9 cellular contexts compared by ENCODE assay signal in genomic region chr18:79524181-79525078, GRCh38.
DNase-seq lines count a peak whose midpoint lies in the region; ATAC-seq and TF ChIP-seq lines count a peak whose summit lies in the region.
"Had no signal": no experiment of that assay in that cellular context is flagged by ENCODE, and none has a peak within 500 bp of the region (broad histone marks: within the 10 kb centered on the region; RNA-seq: fewer than 3 reads in every experiment).

No MANE protein-coding gene starts in this region.

- H3K9me2 ChIP-seq in GM23338 (ENCODE audit: insufficient read depth) = no peaks in the 10 kb centered on the region

- TF ChIP-seq CTCF in omental fat pad (IDR thresholded peaks at IDR 0.05) = no peak
- no peak for TF ChIP-seq CTCF in GM23338 (conservative IDR thresholded peaks at IDR 0.05; ENCODE audit: low read depth in 2 of 2)

- H3K4me3 ChIP-seq in skin epidermis (peak overlapping the region in 1 of 7 experiments; percentile 14), GM23338 (no peak overlapping the region)

- no peaks in the 10 kb centered on the region for H3K27me3 ChIP-seq in GM23338 (ENCODE audit: insufficient read depth)

- ATAC-seq in HG03520 (IDR thresholded peaks at IDR 0.05; ENCODE audit: unreplicated experiment) (peak; percentile 33), omental fat pad (ENCODE audit: low FRiP score) (no peak), GM23338 (no peak; the same call in 2 of the 3 replicates)

- no peak overlapping the region for H2AFZ ChIP-seq in GM23338

- no peaks in the 10 kb centered on the region for H3K36me3 ChIP-seq in GM23338 (ENCODE audit: insufficient read depth)

- no peak overlapping the region for H3K27ac Mint-ChIP-seq in GM23338

- no peaks in the 10 kb centered on the region for H3K4me1 ChIP-seq in GM23338 (ENCODE audit: insufficient read depth)

- no peak overlapping the region for H3K4me2 ChIP-seq in GM23338

- peaks cover 14% of the 10 kb centered on the region for H3K27me3 Mint-ChIP-seq in GM23338 (ENCODE audit: insufficient read depth, low read depth, poor library complexity)

- DNase-seq in NOMO-1 (lab: John Stamatoyannopoulos, UW; ENCODE audit: unreplicated experiment in 2 of 2) (peak; percentile 46), NOMO-1 treated with dmso at 0.1 percent for 144 hours (lab: John Stamatoyannopoulos, UW; ENCODE audit: unreplicated experiment) (no peak), omental fat pad (ENCODE audit: low spot score) (no peak), GM23338 (ENCODE audit: low spot score) (no peak)
- peak; percentile 67 for DNase-seq in activated T-cell treated with anti-CD3 and anti-CD28 coated beads, Interleukin-2, amount 50 U/mL, for 1 hour
- DNase-seq in effector CD8-positive, alpha-beta T cell (lab: John Stamatoyannopoulos, UW) = no peak

- H3F3A ChIP-seq in GM23338 (replicated peaks; ENCODE audit: low read depth) = no peaks in the 10 kb centered on the region

- H3K4me1 Mint-ChIP-seq in GM23338 = peaks cover 10% of the 10 kb centered on the region

- H3K79me2 ChIP-seq in GM23338 (replicated peaks; ENCODE audit: insufficient read depth) = no peaks in the 10 kb centered on the region

- H4K20me1 ChIP-seq in GM23338 (replicated peaks; ENCODE audit: insufficient read depth) = no peaks in the 10 kb centered on the region

- H3K36me3 Mint-ChIP-seq in GM23338 (ENCODE audit: low read depth) = no peaks in the 10 kb centered on the region

- H3K4me3 Mint-ChIP-seq in GM23338 = no peak overlapping the region

- H3K27ac ChIP-seq in skin epidermis = peak overlapping the region in 13 of 21 experiments; percentile 5 to 84 (median 62)
- no peak overlapping the region for H3K27ac ChIP-seq in GM23338 (ENCODE audit: low read depth)
- H3K27ac ChIP-seq: 22Rv1 had no signal

- H3K9me3 Mint-ChIP-seq in GM23338 = no peaks in the 10 kb centered on the region

TF ChIP-seq in GM23338, 12 proteins besides CTCF, POLR2A, EP300 and RAD21:
- no peak for TF ChIP-seq JUNB (IDR thresholded peaks at IDR 0.05; ENCODE audit: unreplicated experiment)
- no peak for TF ChIP-seq EZH2 (IDR thresholded peaks at IDR 0.05; ENCODE audit: low read depth, unreplicated experiment)
- no peak for TF ChIP-seq ZNF114 (CRISPR knock-in tag; IDR thresholded peaks at IDR 0.05)
- TF ChIP-seq POLR2AphosphoS5 (IDR thresholded peaks at IDR 0.05; ENCODE audit: low read depth) = no peak
- TF ChIP-seq ZNF331 (CRISPR knock-in tag; IDR thresholded peaks at IDR 0.05; ENCODE audit: low read depth) = no peak
- TF ChIP-seq, protein P1, sequence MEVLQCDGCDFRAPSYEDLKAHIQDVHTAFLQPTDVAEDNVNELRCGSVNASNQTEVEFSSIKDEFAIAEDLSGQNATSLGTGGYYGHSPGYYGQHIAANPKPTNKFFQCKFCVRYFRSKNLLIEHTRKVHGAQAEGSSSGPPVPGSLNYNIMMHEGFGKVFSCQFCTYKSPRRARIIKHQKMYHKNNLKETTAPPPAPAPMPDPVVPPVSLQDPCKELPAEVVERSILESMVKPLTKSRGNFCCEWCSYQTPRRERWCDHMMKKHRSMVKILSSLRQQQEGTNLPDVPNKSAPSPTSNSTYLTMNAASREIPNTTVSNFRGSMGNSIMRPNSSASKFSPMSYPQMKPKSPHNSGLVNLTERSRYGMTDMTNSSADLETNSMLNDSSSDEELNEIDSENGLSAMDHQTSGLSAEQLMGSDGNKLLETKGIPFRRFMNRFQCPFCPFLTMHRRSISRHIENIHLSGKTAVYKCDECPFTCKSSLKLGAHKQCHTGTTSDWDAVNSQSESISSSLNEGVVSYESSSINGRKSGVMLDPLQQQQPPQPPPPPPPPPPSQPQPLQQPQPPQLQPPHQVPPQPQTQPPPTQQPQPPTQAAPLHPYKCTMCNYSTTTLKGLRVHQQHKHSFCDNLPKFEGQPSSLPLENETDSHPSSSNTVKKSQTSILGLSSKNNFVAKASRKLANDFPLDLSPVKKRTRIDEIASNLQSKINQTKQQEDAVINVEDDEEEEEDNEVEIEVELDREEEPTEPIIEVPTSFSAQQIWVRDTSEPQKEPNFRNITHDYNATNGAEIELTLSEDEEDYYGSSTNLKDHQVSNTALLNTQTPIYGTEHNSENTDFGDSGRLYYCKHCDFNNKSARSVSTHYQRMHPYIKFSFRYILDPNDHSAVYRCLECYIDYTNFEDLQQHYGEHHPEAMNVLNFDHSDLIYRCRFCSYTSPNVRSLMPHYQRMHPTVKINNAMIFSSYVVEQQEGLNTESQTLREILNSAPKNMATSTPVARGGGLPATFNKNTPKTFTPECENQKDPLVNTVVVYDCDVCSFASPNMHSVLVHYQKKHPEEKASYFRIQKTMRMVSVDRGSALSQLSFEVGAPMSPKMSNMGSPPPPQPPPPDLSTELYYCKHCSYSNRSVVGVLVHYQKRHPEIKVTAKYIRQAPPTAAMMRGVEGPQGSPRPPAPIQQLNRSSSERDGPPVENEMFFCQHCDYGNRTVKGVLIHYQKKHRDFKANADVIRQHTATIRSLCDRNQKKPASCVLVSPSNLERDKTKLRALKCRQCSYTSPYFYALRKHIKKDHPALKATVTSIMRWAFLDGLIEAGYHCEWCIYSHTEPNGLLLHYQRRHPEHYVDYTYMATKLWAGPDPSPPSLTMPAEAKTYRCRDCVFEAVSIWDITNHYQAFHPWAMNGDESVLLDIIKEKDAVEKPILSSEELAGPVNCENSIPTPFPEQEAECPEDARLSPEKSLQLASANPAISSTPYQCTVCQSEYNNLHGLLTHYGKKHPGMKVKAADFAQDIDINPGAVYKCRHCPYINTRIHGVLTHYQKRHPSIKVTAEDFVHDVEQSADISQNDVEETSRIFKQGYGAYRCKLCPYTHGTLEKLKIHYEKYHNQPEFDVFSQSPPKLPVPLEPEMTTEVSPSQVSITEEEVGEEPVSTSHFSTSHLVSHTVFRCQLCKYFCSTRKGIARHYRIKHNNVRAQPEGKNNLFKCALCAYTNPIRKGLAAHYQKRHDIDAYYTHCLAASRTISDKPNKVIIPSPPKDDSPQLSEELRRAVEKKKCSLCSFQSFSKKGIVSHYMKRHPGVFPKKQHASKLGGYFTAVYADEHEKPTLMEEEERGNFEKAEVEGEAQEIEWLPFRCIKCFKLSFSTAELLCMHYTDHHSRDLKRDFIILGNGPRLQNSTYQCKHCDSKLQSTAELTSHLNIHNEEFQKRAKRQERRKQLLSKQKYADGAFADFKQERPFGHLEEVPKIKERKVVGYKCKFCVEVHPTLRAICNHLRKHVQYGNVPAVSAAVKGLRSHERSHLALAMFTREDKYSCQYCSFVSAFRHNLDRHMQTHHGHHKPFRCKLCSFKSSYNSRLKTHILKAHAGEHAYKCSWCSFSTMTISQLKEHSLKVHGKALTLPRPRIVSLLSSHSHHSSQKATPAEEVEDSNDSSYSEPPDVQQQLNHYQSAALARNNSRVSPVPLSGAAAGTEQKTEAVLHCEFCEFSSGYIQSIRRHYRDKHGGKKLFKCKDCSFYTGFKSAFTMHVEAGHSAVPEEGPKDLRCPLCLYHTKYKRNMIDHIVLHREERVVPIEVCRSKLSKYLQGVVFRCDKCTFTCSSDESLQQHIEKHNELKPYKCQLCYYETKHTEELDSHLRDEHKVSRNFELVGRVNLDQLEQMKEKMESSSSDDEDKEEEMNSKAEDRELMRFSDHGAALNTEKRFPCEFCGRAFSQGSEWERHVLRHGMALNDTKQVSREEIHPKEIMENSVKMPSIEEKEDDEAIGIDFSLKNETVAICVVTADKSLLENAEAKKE (CRISPR knock-in tag; IDR thresholded peaks at IDR 0.05) = no peak
- no peak for TF ChIP-seq STAT1 (IDR thresholded peaks at IDR 0.05; ENCODE audit: unreplicated experiment)
- TF ChIP-seq EZH2phosphoT487 (IDR thresholded peaks at IDR 0.05; ENCODE audit: unreplicated experiment) = no peak
- TF ChIP-seq NANOG (IDR thresholded peaks at IDR 0.05; ENCODE audit: borderline replicate concordance) = no peak
- no peak for TF ChIP-seq CREB1 (CRISPR knock-in tag; IDR thresholded peaks at IDR 0.05; ENCODE audit: low read depth)
- TF ChIP-seq ETS1 (IDR thresholded peaks at IDR 0.05) = no peak
- TF ChIP-seq, protein P2, sequence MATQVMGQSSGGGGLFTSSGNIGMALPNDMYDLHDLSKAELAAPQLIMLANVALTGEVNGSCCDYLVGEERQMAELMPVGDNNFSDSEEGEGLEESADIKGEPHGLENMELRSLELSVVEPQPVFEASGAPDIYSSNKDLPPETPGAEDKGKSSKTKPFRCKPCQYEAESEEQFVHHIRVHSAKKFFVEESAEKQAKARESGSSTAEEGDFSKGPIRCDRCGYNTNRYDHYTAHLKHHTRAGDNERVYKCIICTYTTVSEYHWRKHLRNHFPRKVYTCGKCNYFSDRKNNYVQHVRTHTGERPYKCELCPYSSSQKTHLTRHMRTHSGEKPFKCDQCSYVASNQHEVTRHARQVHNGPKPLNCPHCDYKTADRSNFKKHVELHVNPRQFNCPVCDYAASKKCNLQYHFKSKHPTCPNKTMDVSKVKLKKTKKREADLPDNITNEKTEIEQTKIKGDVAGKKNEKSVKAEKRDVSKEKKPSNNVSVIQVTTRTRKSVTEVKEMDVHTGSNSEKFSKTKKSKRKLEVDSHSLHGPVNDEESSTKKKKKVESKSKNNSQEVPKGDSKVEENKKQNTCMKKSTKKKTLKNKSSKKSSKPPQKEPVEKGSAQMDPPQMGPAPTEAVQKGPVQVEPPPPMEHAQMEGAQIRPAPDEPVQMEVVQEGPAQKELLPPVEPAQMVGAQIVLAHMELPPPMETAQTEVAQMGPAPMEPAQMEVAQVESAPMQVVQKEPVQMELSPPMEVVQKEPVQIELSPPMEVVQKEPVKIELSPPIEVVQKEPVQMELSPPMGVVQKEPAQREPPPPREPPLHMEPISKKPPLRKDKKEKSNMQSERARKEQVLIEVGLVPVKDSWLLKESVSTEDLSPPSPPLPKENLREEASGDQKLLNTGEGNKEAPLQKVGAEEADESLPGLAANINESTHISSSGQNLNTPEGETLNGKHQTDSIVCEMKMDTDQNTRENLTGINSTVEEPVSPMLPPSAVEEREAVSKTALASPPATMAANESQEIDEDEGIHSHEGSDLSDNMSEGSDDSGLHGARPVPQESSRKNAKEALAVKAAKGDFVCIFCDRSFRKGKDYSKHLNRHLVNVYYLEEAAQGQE (IDR thresholded peaks at IDR 0.05; ENCODE audit: unreplicated experiment) = no peak

Comparison
In these comparisons a context has a peak if more than half of its experiments do, and no peak if none do; other contexts are left out.
1. DNase-seq: peak in NOMO-1 (2 of 2) and activated T-cell treated with anti-CD3 and anti-CD28 coated beads, Interleukin-2, amount 50 U/mL, for 1 hour (single experiment); none in NOMO-1 treated with dmso at 0.1 percent for 144 hours (single experiment), effector CD8-positive, alpha-beta T cell (single experiment), omental fat pad (single experiment) and GM23338 (single experiment).